16 cellular contexts compared by ENCODE assay signal in the genomic region with DNA sequence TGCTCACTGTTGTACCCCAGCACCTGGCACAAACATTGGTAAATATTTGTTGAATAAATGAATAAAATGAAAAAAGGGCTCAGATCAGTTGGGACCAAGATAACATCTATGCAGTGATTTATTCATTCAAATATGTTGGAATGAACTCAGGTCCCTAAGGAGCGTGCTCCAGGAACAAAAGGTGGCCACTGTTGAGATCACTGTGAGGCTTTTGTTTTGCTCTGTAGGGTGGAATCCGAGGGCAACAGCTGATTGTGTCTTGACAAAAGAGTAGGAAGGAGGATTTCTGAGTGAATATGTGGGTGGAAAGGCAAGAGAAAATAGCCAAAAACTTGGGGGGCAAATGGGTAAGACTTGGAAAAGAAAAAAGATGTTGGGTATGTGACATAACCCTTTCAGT.
A peak's percentile ranks its signal among the peaks of the same experiment; 100 is the strongest.
DNase-seq lines count a peak whose midpoint lies in the region; ATAC-seq and TF ChIP-seq lines count a peak whose summit lies in the region.
"Had no signal": no experiment of that assay in that cellular context is flagged by ENCODE, and none has a peak within 500 bp of the region (broad histone marks: within the 10 kb centered on the region; RNA-seq: fewer than 3 reads in every experiment).

No MANE protein-coding gene starts in this region.

- H2BK12ac ChIP-seq in neuronal stem cell (ENCODE audit: low read length), result no peak overlapping the region

- no peak overlapping the region for H3K23ac ChIP-seq in neuronal stem cell (ENCODE audit: low read depth, low read length, poor library complexity)

- in situ Hi-C loops in HAP-1 (cut with MboI; ENCODE audit: low sequenced_read_pairs), result no loop called here

- H3K36me3 Mint-ChIP-seq in endodermal cell (ENCODE audit: low read depth), result no peaks in the 10 kb centered on the region

- no peak overlapping the region for H2AFZ ChIP-seq in neuronal stem cell (ENCODE audit: low read length)

- H3K4me3 ChIP-seq in HAP-1 (no peak overlapping the region), endodermal cell (ENCODE audit: low read length) (no peak overlapping the region), neuronal stem cell (ENCODE audit: low read length in 2 of 2) (no peak overlapping the region)
- H3K4me3 ChIP-seq: BLaER1 treated with 17β-estradiol and CSF1 and Interleukin-3, amounts not matched to agents 10 nM and 100 nM had no signal

- H3K79me1 ChIP-seq in neuronal stem cell (ENCODE audit: low read depth, low read length), result no peaks in the 10 kb centered on the region

- H3K4me2 ChIP-seq in neuronal stem cell (ENCODE audit: insufficient read depth, low read length, poor library complexity, severe bottlenecking), result no peak overlapping the region
- H3K4me2 ChIP-seq: BLaER1 treated with 17β-estradiol and CSF1 and Interleukin-3, amounts not matched to agents 10 nM and 100 nM had no signal

- H3K4ac ChIP-seq in neuronal stem cell (ENCODE audit: low read length), result no peak overlapping the region

- no peak overlapping the region for H3K9ac ChIP-seq in endodermal cell (ENCODE audit: extremely low read depth, low read length, poor library complexity, severe bottlenecking)
- H3K9ac ChIP-seq in neuronal stem cell (ENCODE audit: low read depth, low read length, poor library complexity), result no peak overlapping the region
- H3K9ac ChIP-seq: BLaER1 treated with 17β-estradiol and CSF1 and Interleukin-3, amounts not matched to agents 10 nM and 100 nM had no signal

- no peak overlapping the region for H2BK120ac ChIP-seq in neuronal stem cell (ENCODE audit: low read depth, low read length)

- H3K27ac ChIP-seq in endodermal cell (ENCODE audit: low read depth, low read length) (peak overlapping the region; percentile 30), neuronal stem cell (replicated peaks; ENCODE audit: low read length) (peak overlapping the region; percentile 96)
- H3K27ac ChIP-seq: BLaER1 treated with 17β-estradiol and CSF1 and Interleukin-3, amounts not matched to agents 10 nM and 100 nM had no signal

- CTCF ChIA-PET in GM10248 (lab: Yijun Ruan, JAX), result no interaction called here

- H3K4me1 ChIP-seq in HAP-1 (peaks cover 20% of the 10 kb centered on the region), endodermal cell (ENCODE audit: control insufficient read depth, insufficient read depth, low read length) (peaks cover 9% of the 10 kb centered on the region), neuronal stem cell (ENCODE audit: control insufficient read depth in 2 of 2, insufficient read depth in 1 of 2, low read depth in 1 of 2, low read length in 2 of 2) (peaks cover 20 to 23% of the 10 kb centered on the region in 2 donors)

- H3K18ac ChIP-seq in neuronal stem cell (ENCODE audit: low read length), result no peak overlapping the region

- WGBS in endodermal cell (ENCODE audit: insufficient coverage in 1 of 2, insufficient read length in 1 of 2), 2 experiments, result 14 to 25% methylated on average over 2 of the region's 2 CpGs
- WGBS in neuronal stem cell (ENCODE audit: extremely low coverage in 2 of 2, insufficient read length in 2 of 2, insufficient replicate concordance in 1 of 2), 2 donors, result no CpG with 5 or more reads among the region's 2 CpGs

- H2BK15ac ChIP-seq in neuronal stem cell (ENCODE audit: low read length), result no peak overlapping the region

- H4K91ac ChIP-seq in neuronal stem cell (ENCODE audit: low read depth, low read length, poor library complexity), result no peak overlapping the region

- POLR2A ChIA-PET in GM10248 (lab: Yijun Ruan, JAX), result no interaction called here

- TF ChIP-seq CTCF in endodermal cell (conservative IDR thresholded peaks at IDR 0.05), result no peak
- TF ChIP-seq CTCF in GM10248 (IDR thresholded peaks at IDR 0.05; ENCODE audit: control extremely low read depth, extremely low read depth, low read depth, missing control alignments), result no peak

- H3K4me3 Mint-ChIP-seq in endodermal cell, result no peak overlapping the region

- DNase-seq in HAP-1 (ENCODE audit: low spot score in 2 of 2) (peak; percentile 74 to 88), NCI-H146 treated with DMSO at 0.1 percent for 48 hours (lab: John Stamatoyannopoulos, UW; ENCODE audit: unreplicated experiment) (peak; percentile 20), endodermal cell (peak; percentile 78), neuronal stem cell (ENCODE audit: low spot score) (peak; percentile 73), NCI-H345 treated with DMSO at 0.1 percent for 48 hours (lab: John Stamatoyannopoulos, UW; ENCODE audit: unreplicated experiment) (no peak), GM10248 (ENCODE audit: extremely low spot score) (no peak)
- DNase-seq: EL, Karpas-422, NCI-H1417, NCI-H2029 treated with DMSO at 0.1 percent for 48 hours, NCI-H2227 treated with DMSO at 0.1 percent for 48 hours, NCI-H526, OCI-M1, RPMI8226 had no signal

- ATAC-seq in GM18873 (IDR thresholded peaks at IDR 0.05; ENCODE audit: low FRiP score, unreplicated experiment), result no peak

- no peak overlapping the region for H2AK5ac ChIP-seq in neuronal stem cell (ENCODE audit: low read depth, low read length)

- no peaks in the 10 kb centered on the region for H3K27me3 Mint-ChIP-seq in endodermal cell (ENCODE audit: insufficient read depth)

- no peaks in the 10 kb centered on the region for H3K27me3 ChIP-seq in HAP-1 (ENCODE audit: low read depth)
- no peaks in the 10 kb centered on the region for H3K27me3 ChIP-seq in endodermal cell (ENCODE audit: control insufficient read depth, insufficient read depth, low read length, poor library complexity, severe bottlenecking)
- H3K27me3 ChIP-seq in neuronal stem cell (ENCODE audit: control insufficient read depth in 3 of 3, insufficient read depth in 3 of 3, low read depth in 1 of 3, low read length in 3 of 3), result no peaks in the 10 kb centered on the region
- H3K27me3 ChIP-seq: BLaER1 treated with 17β-estradiol and CSF1 and Interleukin-3, amounts not matched to agents 10 nM and 100 nM had no signal

- H4K8ac ChIP-seq in neuronal stem cell (ENCODE audit: low read depth, low read length), result no peak overlapping the region

- H3K4me1 Mint-ChIP-seq in endodermal cell, result peaks cover 28% of the 10 kb centered on the region

- H3K36me3 ChIP-seq in HAP-1 (replicated peaks) (no peaks in the 10 kb centered on the region), endodermal cell (ENCODE audit: control insufficient read depth, insufficient read depth, low read length) (no peaks in the 10 kb centered on the region), neuronal stem cell (replicated peaks in 1 of 2; ENCODE audit: control insufficient read depth in 2 of 2, insufficient read depth in 2 of 2, low read length in 2 of 2) (no peaks in the 10 kb centered on the region)
- H3K36me3 ChIP-seq: BLaER1 treated with 17β-estradiol and CSF1 and Interleukin-3, amounts not matched to agents 10 nM and 100 nM had no signal

- H2BK5ac ChIP-seq in neuronal stem cell (ENCODE audit: low read length), result no peak overlapping the region

- no peaks in the 10 kb centered on the region for H3K9me3 ChIP-seq in HAP-1
- H3K9me3 ChIP-seq in endodermal cell (ENCODE audit: control insufficient read depth, low read length), result no peaks in the 10 kb centered on the region
- H3K9me3 ChIP-seq in neuronal stem cell (replicated peaks in 1 of 2; ENCODE audit: control insufficient read depth in 2 of 2, insufficient read depth in 1 of 2, low read depth in 1 of 2, low read length in 2 of 2), result no peaks in the 10 kb centered on the region
- H3K9me3 ChIP-seq: BLaER1 treated with 17β-estradiol and CSF1 and Interleukin-3, amounts not matched to agents 10 nM and 100 nM had no signal

- no peak overlapping the region for H3K14ac ChIP-seq in neuronal stem cell (ENCODE audit: low read length)

- peak overlapping the region; percentile 56 for H3K27ac Mint-ChIP-seq in endodermal cell

- no peaks in the 10 kb centered on the region for H3K9me3 Mint-ChIP-seq in endodermal cell

Comparison
In these comparisons a context has a peak if more than half of its experiments do, and no peak if none do; other contexts are left out.
1. DNase-seq: peak in HAP-1 (2 of 2), NCI-H146 treated with DMSO at 0.1 percent for 48 hours (single experiment), endodermal cell (single experiment) and neuronal stem cell (single experiment); none in NCI-H345 treated with DMSO at 0.1 percent for 48 hours (single experiment) and GM10248 (single experiment).